In genomic region chr7:116328161-116328560, GRCh38 we compare ENCODE assay signal across 24 cellular contexts.
DNase-seq lines count a peak whose midpoint lies in the region; ATAC-seq and TF ChIP-seq lines count a peak whose summit lies in the region.
"Had no signal": no experiment of that assay in that cellular context is flagged by ENCODE, and none has a peak within 500 bp of the region (broad histone marks: within the 10 kb centered on the region; RNA-seq: fewer than 3 reads in every experiment).

No MANE protein-coding gene starts in this region.

- H3K27me3 ChIP-seq in ACC112 (ENCODE audit: insufficient read depth, low read length), result no peaks in the 10 kb centered on the region
- H3K27me3 ChIP-seq in mesenchymal stem cell (ENCODE audit: control insufficient read depth in 1 of 2, insufficient read depth in 1 of 2, low read length in 2 of 2), result no peaks in the 10 kb centered on the region
- no peaks in the 10 kb centered on the region for H3K27me3 ChIP-seq in ovary
- no peaks in the 10 kb centered on the region for H3K27me3 ChIP-seq in neuronal stem cell (ENCODE audit: control insufficient read depth in 3 of 3, insufficient read depth in 3 of 3, low read depth in 1 of 3, low read length in 3 of 3)
- H3K27me3 ChIP-seq: BLaER1, cardiac muscle cell, heart left ventricle, neural progenitor cell had no signal

- H2BK120ac ChIP-seq in mesenchymal stem cell (ENCODE audit: low read depth, low read length) (no peak overlapping the region), neuronal stem cell (ENCODE audit: low read depth, low read length) (no peak overlapping the region)

- peaks cover 36% of the 10 kb centered on the region for H3K4me1 ChIP-seq in ACC112 (ENCODE audit: control insufficient read depth, insufficient read depth, low read length, unreplicated experiment)
- H3K4me1 ChIP-seq in mesenchymal stem cell (ENCODE audit: control insufficient read depth, insufficient read depth, low read depth, low read length), result no peaks in the 10 kb centered on the region
- H3K4me1 ChIP-seq in ovary (ENCODE audit: insufficient read depth), result peaks cover 9% of the 10 kb centered on the region
- H3K4me1 ChIP-seq in neuronal stem cell (ENCODE audit: control insufficient read depth in 2 of 2, insufficient read depth in 1 of 2, low read depth in 1 of 2, low read length in 2 of 2), result no peaks in the 10 kb centered on the region
- H3K4me1 ChIP-seq: BLaER1, neural progenitor cell had no signal

- H3K27me3 Mint-ChIP-seq in activated T-cell treated with anti-CD3 and anti-CD28 coated beads, Interleukin-2, amount 50 U/mL, for 4 hours (ENCODE audit: low read depth), result no peaks in the 10 kb centered on the region

- no peaks in the 10 kb centered on the region for H3K4me1 Mint-ChIP-seq in activated T-cell treated with anti-CD3 and anti-CD28 coated beads, Interleukin-2, amount 50 U/mL, for 4 hours (ENCODE audit: low read depth)
- H3K4me1 Mint-ChIP-seq: neural progenitor cell had no signal

- H2BK12ac ChIP-seq in mesenchymal stem cell (ENCODE audit: low read length in 2 of 2) (no peak overlapping the region), neuronal stem cell (ENCODE audit: low read length) (no peak overlapping the region)

- no CpG with 5 or more reads among the region's 1 CpG for WGBS in mesenchymal stem cell
- WGBS in ovary, 3 donors, result 34 to 39% (median 36%) methylated on average over 1 of the region's 1 CpG
- no CpG with 5 or more reads among the region's 1 CpG for WGBS in neuronal stem cell (ENCODE audit: extremely low coverage in 2 of 2, insufficient read length in 2 of 2, insufficient replicate concordance in 1 of 2), 2 donors

- H2AK5ac ChIP-seq in mesenchymal stem cell (ENCODE audit: low read length, severe bottlenecking), result no peak overlapping the region
- H2AK5ac ChIP-seq in neuronal stem cell (ENCODE audit: low read depth, low read length), result no peak overlapping the region

- H3K23ac ChIP-seq in mesenchymal stem cell (ENCODE audit: low read length in 2 of 2) (no peak overlapping the region), neuronal stem cell (ENCODE audit: low read depth, low read length, poor library complexity) (no peak overlapping the region)

- H2BK5ac ChIP-seq in mesenchymal stem cell (ENCODE audit: low read depth, low read length, poor library complexity, severe bottlenecking) (no peak overlapping the region), neuronal stem cell (ENCODE audit: low read length) (no peak overlapping the region)

- H3K4me3 Mint-ChIP-seq in activated T-cell treated with anti-CD3 and anti-CD28 coated beads, Interleukin-2, amount 50 U/mL, for 4 hours, result no peak overlapping the region
- H3K4me3 Mint-ChIP-seq: neural progenitor cell, T-helper 17 cell, WTC11 had no signal

- no peak for TF ChIP-seq EP300 in ovary (IDR thresholded peaks at IDR 0.05)

- TF ChIP-seq CTCF in choroid plexus epithelial cell (conservative IDR thresholded peaks at IDR 0.05; ENCODE audit: low read depth, low read length), result no peak
- no peak for TF ChIP-seq CTCF in ovary (IDR thresholded peaks at IDR 0.05)

- H3K14ac ChIP-seq in mesenchymal stem cell (ENCODE audit: low read length in 2 of 2) (no peak overlapping the region), neuronal stem cell (ENCODE audit: low read length) (no peak overlapping the region)

- H3K4ac ChIP-seq in mesenchymal stem cell (ENCODE audit: low read depth in 1 of 2, low read length in 2 of 2), result no peak overlapping the region
- no peak overlapping the region for H3K4ac ChIP-seq in neuronal stem cell (ENCODE audit: low read length)

- peak overlapping the region; percentile 84 for H3K27ac ChIP-seq in ACC112 (ENCODE audit: low read depth, low read length)
- peak overlapping the region; percentile 77 for H3K27ac ChIP-seq in mesenchymal stem cell (ENCODE audit: low read length, poor library complexity, severe bottlenecking)
- no peak overlapping the region for H3K27ac ChIP-seq in ovary
- no peak overlapping the region for H3K27ac ChIP-seq in neuronal stem cell (replicated peaks; ENCODE audit: low read length)
- H3K27ac ChIP-seq: BLaER1, cardiac muscle cell, HL-60, neural progenitor cell had no signal

- H4K8ac ChIP-seq in mesenchymal stem cell (ENCODE audit: low read length) (no peak overlapping the region), neuronal stem cell (ENCODE audit: low read depth, low read length) (no peak overlapping the region)

- peaks cover 2% of the 10 kb centered on the region for H3K79me1 ChIP-seq in mesenchymal stem cell (replicated peaks; ENCODE audit: low read length, poor library complexity, severe bottlenecking)
- no peaks in the 10 kb centered on the region for H3K79me1 ChIP-seq in neuronal stem cell (ENCODE audit: low read depth, low read length)

- no peak for ATAC-seq in GM18868 (IDR thresholded peaks at IDR 0.05; ENCODE audit: unreplicated experiment)
- ATAC-seq in activated T-cell treated with anti-CD3 and anti-CD28 coated beads, Interleukin-2, amount 50 U/mL, for 4 hours, result no peak
- ATAC-seq: heart left ventricle, left lobe of liver, T-helper 17 cell, WTC11 had no signal

- intact Hi-C loops in ovary (cut with DNase I), result no loop called here

- no peaks in the 10 kb centered on the region for H3K79me2 ChIP-seq in ACC112 (ENCODE audit: control insufficient read depth, insufficient read depth, low read length, unreplicated experiment)

- H2AFZ ChIP-seq in ACC112 (ENCODE audit: low read length, unreplicated experiment) (no peak overlapping the region), mesenchymal stem cell (ENCODE audit: low read depth, low read length) (no peak overlapping the region), neuronal stem cell (ENCODE audit: low read length) (no peak overlapping the region)
- H2AFZ ChIP-seq: neural progenitor cell had no signal

- H2BK15ac ChIP-seq in mesenchymal stem cell (ENCODE audit: low read depth, poor library complexity, severe bottlenecking) (no peak overlapping the region), neuronal stem cell (ENCODE audit: low read length) (no peak overlapping the region)

- H3K36me3 ChIP-seq in ACC112 (ENCODE audit: insufficient read depth, low read length) (no peaks in the 10 kb centered on the region), mesenchymal stem cell (ENCODE audit: control insufficient read depth in 1 of 2, insufficient read depth in 2 of 2, low read depth in 1 of 2, low read length in 2 of 2) (no peaks in the 10 kb centered on the region), ovary (no peaks in the 10 kb centered on the region), neuronal stem cell (replicated peaks in 1 of 2; ENCODE audit: control insufficient read depth in 2 of 2, insufficient read depth in 2 of 2, low read length in 2 of 2) (no peaks in the 10 kb centered on the region)
- H3K36me3 ChIP-seq: BLaER1, cardiac muscle cell, heart left ventricle, neural progenitor cell had no signal

- no peak overlapping the region for H3K4me2 ChIP-seq in mesenchymal stem cell (ENCODE audit: low read length, poor library complexity, severe bottlenecking)
- H3K4me2 ChIP-seq in neuronal stem cell (ENCODE audit: insufficient read depth, low read length, poor library complexity, severe bottlenecking), result no peak overlapping the region
- H3K4me2 ChIP-seq: BLaER1, neural progenitor cell had no signal

- DNase-seq in LHCN-M2 (ENCODE audit: low read depth) (peak; percentile 68), choroid plexus epithelial cell (ENCODE audit: low read depth) (peak; percentile 68), mesenchymal stem cell (peak; percentile 66), ovary (no peak), neuronal stem cell (ENCODE audit: low spot score) (no peak)
- DNase-seq in activated T-cell treated with anti-CD3 and anti-CD28 coated beads, Interleukin-2, amount 50 U/mL, for 4 hours, result no peak
- DNase-seq: activated CD4-positive, alpha-beta T cell treated with anti-CD3 and anti-CD28 coated beads, Interleukin-2, amount 50 U/mL, for 4 hours; activated CD8-positive, alpha-beta memory T cell treated with anti-CD3 and anti-CD28 coated beads, Interleukin-2, amount 50 U/mL, for 48 hours; activated effector memory CD4-positive, alpha-beta T cell treated with anti-CD3 and anti-CD28 coated beads, Interleukin-2, amount 50 U/mL, for 16 hours; heart left ventricle; NCI-H1417; NCI-H2107; NCI-H526 treated with DMSO at 0.1 percent for 48 hours; SHP77 treated with DMSO at 0.1 percent for 48 hours; stimulated activated CD4-positive, alpha-beta T cell treated with anti-CD3 and anti-CD28 coated beads, Interleukin-12 subunit alpha, Interleukin-12 subunit beta, amount 100 ng/mL, for 4 hours; T-helper 17 cell had no signal

- no peaks in the 10 kb centered on the region for H3K36me3 Mint-ChIP-seq in activated T-cell treated with anti-CD3 and anti-CD28 coated beads, Interleukin-2, amount 50 U/mL, for 4 hours (ENCODE audit: insufficient read depth)
- H3K36me3 Mint-ChIP-seq: neural progenitor cell, WTC11 had no signal

- peak overlapping the region; percentile 20 for H3K9ac ChIP-seq in mesenchymal stem cell (ENCODE audit: low read length)
- no peak overlapping the region for H3K9ac ChIP-seq in neuronal stem cell (ENCODE audit: low read depth, low read length, poor library complexity)
- H3K9ac ChIP-seq: BLaER1, neural progenitor cell had no signal

- H4K91ac ChIP-seq in mesenchymal stem cell (ENCODE audit: low read length), result no peak overlapping the region
- H4K91ac ChIP-seq in neuronal stem cell (ENCODE audit: low read depth, low read length, poor library complexity), result no peak overlapping the region

- no peak for TF ChIP-seq POLR2A in ovary (IDR thresholded peaks at IDR 0.05)

- H3K9me3 Mint-ChIP-seq in activated T-cell treated with anti-CD3 and anti-CD28 coated beads, Interleukin-2, amount 50 U/mL, for 4 hours, result no peaks in the 10 kb centered on the region
- H3K9me3 Mint-ChIP-seq: neural progenitor cell, WTC11 had no signal

- H3K4me3 ChIP-seq in ACC112 (ENCODE audit: low read depth, low read length), result no peak overlapping the region
- no peak overlapping the region for H3K4me3 ChIP-seq in choroid plexus epithelial cell (ENCODE audit: low read depth, low read length)
- H3K4me3 ChIP-seq in mesenchymal stem cell (ENCODE audit: insufficient read depth in 1 of 2, low read depth in 1 of 2, low read length in 2 of 2), result no peak overlapping the region
- no peak overlapping the region for H3K4me3 ChIP-seq in ovary
- no peak overlapping the region for H3K4me3 ChIP-seq in neuronal stem cell (ENCODE audit: low read length in 2 of 2)
- H3K4me3 ChIP-seq: BLaER1, cardiac muscle cell, heart left ventricle, neural progenitor cell had no signal

- H3K18ac ChIP-seq in mesenchymal stem cell (ENCODE audit: low read depth in 1 of 2, low read length in 2 of 2) (no peak overlapping the region), neuronal stem cell (ENCODE audit: low read length) (no peak overlapping the region)

- peaks cover 6% of the 10 kb centered on the region for H3K9me3 ChIP-seq in mesenchymal stem cell (ENCODE audit: control insufficient read depth, low read length)
- H3K9me3 ChIP-seq in ovary, result no peaks in the 10 kb centered on the region
- no peaks in the 10 kb centered on the region for H3K9me3 ChIP-seq in neuronal stem cell (replicated peaks in 1 of 2; ENCODE audit: control insufficient read depth in 2 of 2, insufficient read depth in 1 of 2, low read depth in 1 of 2, low read length in 2 of 2)
- H3K9me3 ChIP-seq: BLaER1 had no signal

Comparison
In these comparisons a context has a peak if more than half of its experiments do, and no peak if none do; other contexts are left out.
1. H3K27ac ChIP-seq: peak in ACC112 (single experiment) and mesenchymal stem cell (single experiment); none in ovary (0 of 2) and neuronal stem cell (single experiment).
2. DNase-seq: peak in LHCN-M2 (single experiment), choroid plexus epithelial cell (single experiment) and mesenchymal stem cell (single experiment); none in ovary (0 of 5), activated T-cell treated with anti-CD3 and anti-CD28 coated beads, Interleukin-2, amount 50 U/mL, for 4 hours (single experiment) and neuronal stem cell (single experiment).